In the genomic region with DNA sequence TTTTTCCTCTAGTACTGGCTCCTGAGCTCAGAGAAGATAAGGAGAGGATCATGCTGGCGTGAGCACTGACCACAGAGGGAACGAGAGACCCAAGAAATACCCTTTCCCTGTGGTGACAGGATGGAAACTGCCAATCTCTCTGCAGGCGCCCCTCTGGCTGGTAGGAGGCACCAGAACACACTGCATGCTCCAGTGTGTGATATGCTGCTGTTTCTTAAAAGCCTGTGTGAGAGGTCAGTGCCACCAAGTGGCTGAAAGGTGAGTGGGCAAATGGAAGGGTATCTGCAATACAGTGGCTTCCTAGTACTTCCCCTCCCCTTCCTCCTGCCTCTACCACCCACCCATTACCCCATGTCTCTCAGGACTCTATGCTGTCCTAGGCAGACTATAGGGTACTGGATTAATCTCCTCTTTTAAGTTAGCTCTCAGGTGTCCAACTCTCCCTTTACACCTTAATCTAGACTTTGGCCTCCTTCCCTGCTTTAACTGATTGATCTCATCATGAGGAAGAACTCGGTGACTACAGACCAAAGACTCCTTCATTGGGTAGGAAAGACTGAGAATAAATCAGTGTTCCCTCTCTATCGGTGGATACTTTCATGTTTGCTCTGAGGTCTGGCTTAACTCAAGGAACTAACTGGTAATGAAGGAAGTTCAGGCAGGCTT, we compare ENCODE assay signal across 10 cellular contexts.
DNase-seq lines count a peak whose midpoint lies in the region; ATAC-seq and TF ChIP-seq lines count a peak whose summit lies in the region.
"Had no signal": no experiment of that assay in that cellular context is flagged by ENCODE, and none has a peak within 500 bp of the region (broad histone marks: within the 10 kb centered on the region; RNA-seq: fewer than 3 reads in every experiment).

No MANE protein-coding gene starts in this region.

- CTCF ChIA-PET in activated CD4-positive, alpha-beta T cell treated with anti-CD3 and anti-CD28 coated beads for 36 hours (lab: Charles Lee): interaction anchor here (0.6 kb wide), 1 partner anchor 443 kb away, joined by 3 read pairs; no protein-coding TSS in a partner anchor

- peaks cover 10% of the 10 kb centered on the region for H3K27me3 Mint-ChIP-seq in activated CD4-positive, alpha-beta T cell treated with anti-CD3 and anti-CD28 coated beads for 36 hours
- peaks cover 8% of the 10 kb centered on the region for H3K27me3 Mint-ChIP-seq in progenitor cell of endocrine pancreas
- H3K27me3 Mint-ChIP-seq in activated T-cell treated with anti-CD3 and anti-CD28 coated beads, Interleukin-2, amount 50 U/mL, for 24 hours: peaks cover 29% of the 10 kb centered on the region

- H3K27ac Mint-ChIP-seq in activated CD4-positive, alpha-beta T cell treated with anti-CD3 and anti-CD28 coated beads for 36 hours: no peak overlapping the region
- no peak overlapping the region for H3K27ac Mint-ChIP-seq in progenitor cell of endocrine pancreas
- H3K27ac Mint-ChIP-seq in activated T-cell treated with anti-CD3 and anti-CD28 coated beads, Interleukin-2, amount 50 U/mL, for 24 hours: no peak overlapping the region
- H3K27ac Mint-ChIP-seq: CD4-positive, alpha-beta memory T cell had no signal

- no peak overlapping the region for H3K4me3 ChIP-seq in fibroblast of villous mesenchyme (ENCODE audit: low read depth, low read length)
- H3K4me3 ChIP-seq: skin epidermis had no signal

- H3K4me1 Mint-ChIP-seq in activated CD4-positive, alpha-beta T cell treated with anti-CD3 and anti-CD28 coated beads for 36 hours: no peaks in the 10 kb centered on the region
- peaks cover 2% of the 10 kb centered on the region for H3K4me1 Mint-ChIP-seq in progenitor cell of endocrine pancreas (ENCODE audit: low read depth)
- no peaks in the 10 kb centered on the region for H3K4me1 Mint-ChIP-seq in activated T-cell treated with anti-CD3 and anti-CD28 coated beads, Interleukin-2, amount 50 U/mL, for 24 hours (ENCODE audit: low read depth)
- H3K4me1 Mint-ChIP-seq: CD4-positive, alpha-beta memory T cell had no signal

- intact Hi-C loops in activated CD4-positive, alpha-beta T cell treated with anti-CD3 and anti-CD28 coated beads for 36 hours (cut with DNase I, micrococcal nuclease): loop anchor here in 1 of 2 experiments (5.0 kb wide), 2 partner anchors 283 to 613 kb away; a partner anchor contains a TSS

- ATAC-seq in activated CD4-positive, alpha-beta T cell treated with anti-CD3 and anti-CD28 coated beads for 36 hours: peak; percentile 65
- peak; percentile 94 for ATAC-seq in GM21576 (IDR thresholded peaks at IDR 0.05; ENCODE audit: unreplicated experiment)

- H3K4me3 Mint-ChIP-seq in activated CD4-positive, alpha-beta T cell treated with anti-CD3 and anti-CD28 coated beads for 36 hours: no peak overlapping the region
- H3K4me3 Mint-ChIP-seq in progenitor cell of endocrine pancreas (ENCODE audit: low read depth): no peak overlapping the region
- no peak overlapping the region for H3K4me3 Mint-ChIP-seq in activated T-cell treated with anti-CD3 and anti-CD28 coated beads, Interleukin-2, amount 50 U/mL, for 24 hours
- H3K4me3 Mint-ChIP-seq: CD4-positive, alpha-beta memory T cell had no signal

- peak; percentile 39 for TF ChIP-seq CTCF in fibroblast of villous mesenchyme (IDR thresholded peaks at IDR 0.05; ENCODE audit: insufficient read depth, low read depth, low read length)
- TF ChIP-seq CTCF in progenitor cell of endocrine pancreas (IDR thresholded peaks at IDR 0.05; ENCODE audit: unreplicated experiment): peak; percentile 72

- H3K9me3 Mint-ChIP-seq in activated CD4-positive, alpha-beta T cell treated with anti-CD3 and anti-CD28 coated beads for 36 hours (ENCODE audit: low read depth): no peaks in the 10 kb centered on the region
- H3K9me3 Mint-ChIP-seq in progenitor cell of endocrine pancreas (ENCODE audit: low read depth): no peaks in the 10 kb centered on the region
- H3K9me3 Mint-ChIP-seq in activated T-cell treated with anti-CD3 and anti-CD28 coated beads, Interleukin-2, amount 50 U/mL, for 24 hours: no peaks in the 10 kb centered on the region
- H3K9me3 Mint-ChIP-seq: CD4-positive, alpha-beta memory T cell had no signal

- no peaks in the 10 kb centered on the region for H3K36me3 Mint-ChIP-seq in activated CD4-positive, alpha-beta T cell treated with anti-CD3 and anti-CD28 coated beads for 36 hours (ENCODE audit: low read depth)
- no peaks in the 10 kb centered on the region for H3K36me3 Mint-ChIP-seq in progenitor cell of endocrine pancreas (ENCODE audit: insufficient read depth)
- H3K36me3 Mint-ChIP-seq in activated T-cell treated with anti-CD3 and anti-CD28 coated beads, Interleukin-2, amount 50 U/mL, for 24 hours (ENCODE audit: low read depth): no peaks in the 10 kb centered on the region
- H3K36me3 Mint-ChIP-seq: CD4-positive, alpha-beta memory T cell had no signal

- peak; percentile 20 for DNase-seq in activated CD4-positive, alpha-beta T cell treated with anti-CD3 and anti-CD28 coated beads for 36 hours
- DNase-seq in activated CD4-positive, alpha-beta T cell treated with anti-CD3 and anti-CD28 coated beads for 4 hours: no peak
- DNase-seq in HT-29 (ENCODE audit: low spot score) (peak; percentile 68), RPMI7951 (ENCODE audit: low read depth) (peak; percentile 3), fibroblast of villous mesenchyme (ENCODE audit: low read depth) (peak; percentile 3), progenitor cell of endocrine pancreas (ENCODE audit: low spot score, unreplicated experiment) (peak; percentile 28)
- DNase-seq in activated T-cell treated with anti-CD3 and anti-CD28 coated beads, Interleukin-2, amount 50 U/mL, for 24 hours: no peak

- POLR2A ChIA-PET in activated CD4-positive, alpha-beta T cell treated with anti-CD3 and anti-CD28 coated beads for 36 hours (lab: Charles Lee): no interaction called here

Comparison
In these comparisons a context has a peak if more than half of its experiments do, and no peak if none do; other contexts are left out.
1. DNase-seq: peak in activated CD4-positive, alpha-beta T cell treated with anti-CD3 and anti-CD28 coated beads for 36 hours (single experiment), HT-29 (single experiment), RPMI7951 (single experiment), fibroblast of villous mesenchyme (single experiment) and progenitor cell of endocrine pancreas (single experiment); none in activated CD4-positive, alpha-beta T cell treated with anti-CD3 and anti-CD28 coated beads for 4 hours (0 of 2) and activated T-cell treated with anti-CD3 and anti-CD28 coated beads, Interleukin-2, amount 50 U/mL, for 24 hours (single experiment).